1 cellular context compared by ENCODE assay signal in genomic region chr2:113217455-113218282, GRCh38.
TF ChIP-seq lines count a peak whose summit lies in the region.

No MANE protein-coding gene starts in this region.

TF ChIP-seq in Ishikawa, 13 proteins besides CTCF, POLR2A, EP300 and RAD21 (continued from another document):
- TF ChIP-seq, protein P1, sequence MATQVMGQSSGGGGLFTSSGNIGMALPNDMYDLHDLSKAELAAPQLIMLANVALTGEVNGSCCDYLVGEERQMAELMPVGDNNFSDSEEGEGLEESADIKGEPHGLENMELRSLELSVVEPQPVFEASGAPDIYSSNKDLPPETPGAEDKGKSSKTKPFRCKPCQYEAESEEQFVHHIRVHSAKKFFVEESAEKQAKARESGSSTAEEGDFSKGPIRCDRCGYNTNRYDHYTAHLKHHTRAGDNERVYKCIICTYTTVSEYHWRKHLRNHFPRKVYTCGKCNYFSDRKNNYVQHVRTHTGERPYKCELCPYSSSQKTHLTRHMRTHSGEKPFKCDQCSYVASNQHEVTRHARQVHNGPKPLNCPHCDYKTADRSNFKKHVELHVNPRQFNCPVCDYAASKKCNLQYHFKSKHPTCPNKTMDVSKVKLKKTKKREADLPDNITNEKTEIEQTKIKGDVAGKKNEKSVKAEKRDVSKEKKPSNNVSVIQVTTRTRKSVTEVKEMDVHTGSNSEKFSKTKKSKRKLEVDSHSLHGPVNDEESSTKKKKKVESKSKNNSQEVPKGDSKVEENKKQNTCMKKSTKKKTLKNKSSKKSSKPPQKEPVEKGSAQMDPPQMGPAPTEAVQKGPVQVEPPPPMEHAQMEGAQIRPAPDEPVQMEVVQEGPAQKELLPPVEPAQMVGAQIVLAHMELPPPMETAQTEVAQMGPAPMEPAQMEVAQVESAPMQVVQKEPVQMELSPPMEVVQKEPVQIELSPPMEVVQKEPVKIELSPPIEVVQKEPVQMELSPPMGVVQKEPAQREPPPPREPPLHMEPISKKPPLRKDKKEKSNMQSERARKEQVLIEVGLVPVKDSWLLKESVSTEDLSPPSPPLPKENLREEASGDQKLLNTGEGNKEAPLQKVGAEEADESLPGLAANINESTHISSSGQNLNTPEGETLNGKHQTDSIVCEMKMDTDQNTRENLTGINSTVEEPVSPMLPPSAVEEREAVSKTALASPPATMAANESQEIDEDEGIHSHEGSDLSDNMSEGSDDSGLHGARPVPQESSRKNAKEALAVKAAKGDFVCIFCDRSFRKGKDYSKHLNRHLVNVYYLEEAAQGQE (IDR thresholded peaks at IDR 0.05; ENCODE audit: low read depth): no peak
- TF ChIP-seq ZBTB7A (IDR thresholded peaks at IDR 0.05; ENCODE audit: low read depth) (no peak), CEBPB (IDR thresholded peaks at IDR 0.05) (no peak), FOXM1 (IDR thresholded peaks at IDR 0.05; ENCODE audit: borderline replicate concordance, low read depth) (no peak; the same call in 1 of the 2 replicates), EGR1 (IDR thresholded peaks at IDR 0.05) (no peak), NFIC (IDR thresholded peaks at IDR 0.05) (peak; percentile 76), TEAD4 (IDR thresholded peaks at IDR 0.05) (peak; percentile 86)
TF ChIP-seq in Ishikawa: peak in this region for 5.
